Comparison of ENCODE assay signal across 1 cellular context in the genomic region with DNA sequence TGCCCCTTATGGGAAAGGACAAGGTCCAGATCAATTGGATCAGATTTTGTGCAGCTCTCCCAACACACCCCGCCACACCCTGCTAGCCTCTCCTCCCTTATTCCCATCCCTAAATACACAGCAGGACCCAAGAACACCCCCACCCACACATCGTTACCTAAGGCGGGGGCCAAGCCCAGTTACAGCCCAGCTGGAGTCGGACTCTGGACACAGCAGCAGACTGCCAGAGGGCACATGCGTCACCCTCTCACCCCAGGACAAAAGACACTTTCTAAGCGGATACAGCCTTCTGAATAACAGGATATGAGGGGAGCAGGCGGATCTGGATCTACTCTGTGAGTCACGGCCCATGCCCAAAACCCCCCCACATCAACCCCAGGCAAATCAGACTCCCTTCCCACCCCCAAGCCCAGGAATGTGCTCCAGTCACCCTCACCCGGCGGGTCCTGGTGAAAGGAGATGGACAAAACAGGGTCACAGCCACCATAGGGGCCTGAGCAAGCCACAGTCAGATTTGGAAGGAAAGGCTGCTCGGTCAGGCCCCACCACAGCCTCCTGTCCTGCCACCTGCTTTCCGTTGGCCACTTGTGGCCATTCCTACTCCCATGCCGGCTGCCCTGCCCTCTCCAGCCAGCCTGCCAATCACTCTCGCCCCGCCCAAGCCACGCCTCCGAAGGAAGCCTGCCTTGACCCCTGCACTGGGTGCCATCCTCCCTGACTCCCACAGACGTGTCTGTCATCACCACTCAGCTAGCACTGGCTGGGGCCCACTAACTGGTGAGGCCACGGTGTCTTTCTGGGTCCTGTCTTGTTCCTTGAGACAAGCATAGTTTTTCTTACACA.
TF ChIP-seq lines count a peak whose summit lies in the region.

No MANE protein-coding gene starts in this region.

TF ChIP-seq in SK-N-SH treated with all-trans-retinoic acid at 6 μM for 48 hours, 23 proteins besides CTCF, POLR2A, EP300 and RAD21 (continued from another document):
- TF ChIP-seq, protein P1, sequence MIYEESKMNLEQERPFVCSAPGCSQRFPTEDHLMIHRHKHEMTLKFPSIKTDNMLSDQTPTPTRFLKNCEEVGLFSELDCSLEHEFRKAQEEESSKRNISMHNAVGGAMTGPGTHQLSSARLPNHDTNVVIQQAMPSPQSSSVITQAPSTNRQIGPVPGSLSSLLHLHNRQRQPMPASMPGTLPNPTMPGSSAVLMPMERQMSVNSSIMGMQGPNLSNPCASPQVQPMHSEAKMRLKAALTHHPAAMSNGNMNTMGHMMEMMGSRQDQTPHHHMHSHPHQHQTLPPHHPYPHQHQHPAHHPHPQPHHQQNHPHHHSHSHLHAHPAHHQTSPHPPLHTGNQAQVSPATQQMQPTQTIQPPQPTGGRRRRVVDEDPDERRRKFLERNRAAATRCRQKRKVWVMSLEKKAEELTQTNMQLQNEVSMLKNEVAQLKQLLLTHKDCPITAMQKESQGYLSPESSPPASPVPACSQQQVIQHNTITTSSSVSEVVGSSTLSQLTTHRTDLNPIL (CRISPR knock-in tag; IDR thresholded peaks at IDR 0.05; ENCODE audit: low read depth), result no peak
- TF ChIP-seq ZFP30 (CRISPR knock-in tag; IDR thresholded peaks at IDR 0.05) (no peak), SNAI2 (CRISPR knock-in tag; IDR thresholded peaks at IDR 0.05) (no peak), ISL1 (CRISPR knock-in tag; IDR thresholded peaks at IDR 0.05) (no peak)
